In genomic region chr16:90077757-90078593, GRCh38 we compare ENCODE assay signal across 9 cellular contexts. TPM values are rescaled to one million over a fixed set of nuclear protein-coding genes. Genes with fewer than 3 reads are reported as not detected.
DNase-seq lines count a peak whose midpoint lies in the region; TF ChIP-seq lines count a peak whose summit lies in the region.
"Had no signal": no experiment of that assay in that cellular context is flagged by ENCODE, and none has a peak within 500 bp of the region (broad histone marks: within the 10 kb centered on the region; RNA-seq: fewer than 3 reads in every experiment).

No MANE protein-coding gene starts in this region.

- H3K4me3 Mint-ChIP-seq in activated T-cell treated with anti-CD3 and anti-CD28 coated beads, Interleukin-2, amount 50 U/mL, for 24 hours: peak overlapping the region; percentile 73
- peak overlapping the region; percentile 65 for H3K4me3 Mint-ChIP-seq in HFFc6

- TF ChIP-seq CTCF in HFFc6 (IDR thresholded peaks at IDR 0.05) (no peak), fibroblast of the aortic adventitia (IDR thresholded peaks at IDR 0.05; ENCODE audit: insufficient read depth, low read length) (peak; percentile 12)

- peaks cover 35% of the 10 kb centered on the region for H3K4me1 Mint-ChIP-seq in activated T-cell treated with anti-CD3 and anti-CD28 coated beads, Interleukin-2, amount 50 U/mL, for 24 hours (ENCODE audit: low read depth)
- peaks cover 19% of the 10 kb centered on the region for H3K4me1 Mint-ChIP-seq in HFFc6 (ENCODE audit: low read depth)

- no peaks in the 10 kb centered on the region for H3K9me3 Mint-ChIP-seq in activated T-cell treated with anti-CD3 and anti-CD28 coated beads, Interleukin-2, amount 50 U/mL, for 24 hours
- H3K9me3 Mint-ChIP-seq in HFFc6: no peaks in the 10 kb centered on the region

- peaks cover 2% of the 10 kb centered on the region for H3K4me1 ChIP-seq in neuron (ENCODE audit: insufficient read depth, low read length)

- peak overlapping the region; percentile 29 for H2AFZ ChIP-seq in neuron (ENCODE audit: low read depth, low read length)

- peak overlapping the region; percentile 57 for H3K4me3 ChIP-seq in fibroblast of the aortic adventitia (ENCODE audit: low read depth, low read length)
- H3K4me3 ChIP-seq in neuron (ENCODE audit: low read length): peak overlapping the region; percentile 37

- peaks cover 16% of the 10 kb centered on the region for H3K27me3 Mint-ChIP-seq in activated T-cell treated with anti-CD3 and anti-CD28 coated beads, Interleukin-2, amount 50 U/mL, for 24 hours
- peaks cover 27% of the 10 kb centered on the region for H3K27me3 Mint-ChIP-seq in HFFc6 (ENCODE audit: insufficient read depth)

- no peaks in the 10 kb centered on the region for H3K27me3 ChIP-seq in neuron (ENCODE audit: insufficient read depth, low read length)

- peak overlapping the region; percentile 86 for H3K27ac Mint-ChIP-seq in activated T-cell treated with anti-CD3 and anti-CD28 coated beads, Interleukin-2, amount 50 U/mL, for 24 hours
- H3K27ac Mint-ChIP-seq in HFFc6: no peak overlapping the region; the same call in 1 of the 2 replicates

- H3K9me3 ChIP-seq in neuron (ENCODE audit: low read length): no peaks in the 10 kb centered on the region

- H3K36me3 ChIP-seq in neuron (ENCODE audit: insufficient read depth, low read length): no peaks in the 10 kb centered on the region

- no peak for DNase-seq in activated T-cell treated with anti-CD3 and anti-CD28 coated beads, Interleukin-2, amount 50 U/mL, for 24 hours
- DNase-seq in activated T-cell treated with anti-CD3 and anti-CD28 coated beads, Interleukin-2, amount 50 U/mL, for 48 hours: no peak
- DNase-seq in HFFc6 (no peak), NCI-H1092 treated with DMSO at 0.1 percent for 48 hours (lab: John Stamatoyannopoulos, UW) (peak; percentile 72), fibroblast of the aortic adventitia (ENCODE audit: low read depth) (peak; percentile 38), OCI-M2 (lab: John Stamatoyannopoulos, UW; ENCODE audit: unreplicated experiment) (no peak)
- DNase-seq in activated CD4-positive, alpha-beta T cell treated with anti-CD3 and anti-CD28 coated beads, Interleukin-2, amount 50 U/mL, for 1 hour: peak; percentile 21

- H3K36me3 Mint-ChIP-seq in activated T-cell treated with anti-CD3 and anti-CD28 coated beads, Interleukin-2, amount 50 U/mL, for 24 hours (ENCODE audit: low read depth): no peaks in the 10 kb centered on the region
- H3K36me3 Mint-ChIP-seq in HFFc6 (ENCODE audit: low read depth): no peaks in the 10 kb centered on the region; the same call in 1 of the 2 replicates

RNA-seq across cellular contexts. Expression of gene PRDM7, which starts 0.8 kb away (rescaled TPM):
- total RNA-seq in HFFc6 (2021; fragmentation: NEBNext Ultra II Directional; extraction: Animal tissue kit (Norgen Biotek cat#: 25700)): not detected
- total RNA-seq in fibroblast of the aortic adventitia (ENCODE audit: low replicate concordance): not detected in 2 replicates
- total RNA-seq: lower leg skin had no signal

RNA-seq across cellular contexts. Expression of gene DBNDD1, which starts 58.7 kb away (rescaled TPM):
- 1 to 10 TPM; 1.9 to 2.6 (median 2.1) TPM for total RNA-seq in HFFc6 (2021; fragmentation: NEBNext Ultra II Directional; extraction: Animal tissue kit (Norgen Biotek cat#: 25700))
- 0.16 and 1.7 TPM in 2 replicates for total RNA-seq in fibroblast of the aortic adventitia (ENCODE audit: low replicate concordance)

Comparison
In these comparisons a context has a peak if more than half of its experiments do, and no peak if none do; other contexts are left out.
1. DNase-seq: peak in NCI-H1092 treated with DMSO at 0.1 percent for 48 hours (single experiment), activated CD4-positive, alpha-beta T cell treated with anti-CD3 and anti-CD28 coated beads, Interleukin-2, amount 50 U/mL, for 1 hour (single experiment) and fibroblast of the aortic adventitia (single experiment); none in activated T-cell treated with anti-CD3 and anti-CD28 coated beads, Interleukin-2, amount 50 U/mL, for 24 hours (single experiment), activated T-cell treated with anti-CD3 and anti-CD28 coated beads, Interleukin-2, amount 50 U/mL, for 48 hours (0 of 2), HFFc6 (single experiment) and OCI-M2 (single experiment).